Comparison of ENCODE assay signal across 9 cellular contexts in the genomic region with DNA sequence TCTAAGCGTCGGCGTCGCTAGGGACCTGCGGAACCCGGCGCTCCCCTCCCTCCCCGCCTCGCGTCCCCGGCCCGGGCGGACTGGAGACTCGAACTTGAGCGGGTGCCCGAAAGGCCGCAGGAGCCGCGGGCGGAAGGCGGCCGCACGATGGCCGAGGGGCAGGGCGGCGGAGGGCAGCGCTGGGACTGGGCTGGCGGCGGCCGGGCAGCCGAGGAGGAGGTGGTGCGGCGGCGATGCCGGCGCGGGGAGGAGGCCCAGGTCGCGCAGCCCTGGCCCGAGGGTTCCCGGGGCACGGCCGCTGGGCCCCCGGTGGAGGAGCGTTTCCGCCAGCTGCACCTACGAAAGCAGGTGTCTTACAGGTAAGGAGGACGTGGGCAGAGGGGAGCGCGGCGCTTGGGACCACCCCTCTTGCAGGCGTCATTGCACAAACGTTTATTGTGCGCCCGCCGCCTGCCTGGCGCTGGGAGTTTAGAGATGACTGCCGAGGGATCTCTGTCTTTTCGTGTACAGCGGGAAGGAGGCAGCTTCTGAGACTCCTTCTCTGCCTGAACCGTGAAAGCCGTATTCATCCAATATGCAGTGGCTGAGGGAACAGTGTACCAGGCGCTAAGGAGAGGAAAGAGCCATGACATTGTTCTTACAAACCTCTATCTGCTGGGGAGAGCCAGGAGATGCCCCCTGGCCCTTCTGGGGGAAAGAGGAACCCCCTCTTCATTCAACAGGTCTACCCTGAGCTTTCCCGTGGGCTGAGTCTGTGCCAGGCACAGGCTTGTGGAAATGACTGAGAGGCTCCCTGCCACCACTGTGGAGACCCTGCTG. TPM values are rescaled to one million over a fixed set of nuclear protein-coding genes. Genes with fewer than 3 reads are reported as not detected.
DNase-seq lines count a peak whose midpoint lies in the region; ATAC-seq and TF ChIP-seq lines count a peak whose summit lies in the region.
"Had no signal": no experiment of that assay in that cellular context is flagged by ENCODE, and none has a peak within 500 bp of the region (broad histone marks: within the 10 kb centered on the region; RNA-seq: fewer than 3 reads in every experiment).

No MANE protein-coding gene starts in this region.

- peak overlapping the region; percentile 15 to 48 (median 31) for H3K4me3 ChIP-seq in skin epidermis

- peak overlapping the region in 3 of 21 experiments; percentile 27 to 75 (median 32) for H3K27ac ChIP-seq in skin epidermis
- H3K27ac ChIP-seq: C4-2B had no signal

- no peaks in the 10 kb centered on the region for H3K27me3 Mint-ChIP-seq in activated CD8-positive, alpha-beta T cell treated with anti-CD3 and anti-CD28 coated beads for 36 hours

- POLR2A ChIA-PET in activated CD8-positive, alpha-beta T cell treated with anti-CD3 and anti-CD28 coated beads for 36 hours (lab: Charles Lee): interaction anchor here (0.9 to 4.3 kb wide), 5 partner anchors 8 to 882 kb away, joined by 3 to 24 read pairs (median 3); a partner anchor contains a TSS

- no peaks in the 10 kb centered on the region for H3K9me3 Mint-ChIP-seq in activated CD8-positive, alpha-beta T cell treated with anti-CD3 and anti-CD28 coated beads for 36 hours

- CTCF ChIA-PET in activated CD8-positive, alpha-beta T cell treated with anti-CD3 and anti-CD28 coated beads for 36 hours (lab: Charles Lee): interaction anchor here (0.8 to 6.1 kb wide), 10 partner anchors 13 to 94 kb away, joined by 3 to 71 read pairs (median 7); a partner anchor contains a TSS

- H3K27ac Mint-ChIP-seq in activated CD8-positive, alpha-beta T cell treated with anti-CD3 and anti-CD28 coated beads for 36 hours: no peak overlapping the region

- H3K4me1 Mint-ChIP-seq in activated CD8-positive, alpha-beta T cell treated with anti-CD3 and anti-CD28 coated beads for 36 hours (ENCODE audit: low read depth): peaks cover 48% of the 10 kb centered on the region

- peak; percentile 31 for ATAC-seq in activated CD8-positive, alpha-beta T cell treated with anti-CD3 and anti-CD28 coated beads for 36 hours
- ATAC-seq in left cardiac atrium (peak; percentile 49 to 51), GM21528 (IDR thresholded peaks at IDR 0.05; ENCODE audit: low FRiP score, unreplicated experiment) (no peak)

- no peaks in the 10 kb centered on the region for H3K36me3 Mint-ChIP-seq in activated CD8-positive, alpha-beta T cell treated with anti-CD3 and anti-CD28 coated beads for 36 hours (ENCODE audit: low read depth)

- DNase-seq in NCI-H1417 (lab: John Stamatoyannopoulos, UW) (peak in 2 of 3 experiments; percentile 71 to 76), NCI-H1417 treated with DMSO at 0.1 percent for 48 hours (lab: John Stamatoyannopoulos, UW) (no peak), left cardiac atrium (no peak), kidney glomerular epithelial cell (lab: John Stamatoyannopoulos, UW) (no peak), NCI-H2107 treated with DMSO at 0.1 percent for 48 hours (lab: John Stamatoyannopoulos, UW; ENCODE audit: unreplicated experiment) (no peak)
- peak; percentile 39 for DNase-seq in activated CD8-positive, alpha-beta T cell treated with anti-CD3 and anti-CD28 coated beads for 36 hours

- TF ChIP-seq CTCF in activated CD8-positive, alpha-beta T cell treated with anti-CD3 and anti-CD28 coated beads for 36 hours (IDR thresholded peaks at IDR 0.05): no peak

- intact Hi-C loops in activated CD8-positive, alpha-beta T cell treated with anti-CD3 and anti-CD28 coated beads for 36 hours (cut with micrococcal nuclease): no loop called here
- intact Hi-C loops in left cardiac atrium (cut with DNase I): loop anchor here in 1 of 2 donors (10.0 kb wide), 1 partner anchor 219 kb away; no protein-coding TSS in a partner anchor

- H3K4me3 Mint-ChIP-seq in activated CD8-positive, alpha-beta T cell treated with anti-CD3 and anti-CD28 coated beads for 36 hours: peak overlapping the region; percentile 67

RNA-seq across cellular contexts. Expression of a gene that starts 13.9 kb away (rescaled TPM):
- total RNA-seq in activated CD8-positive, alpha-beta T cell treated with anti-CD3 and anti-CD28 coated beads for 36 hours: 10 to 100 TPM; 94.4 to 94.9 TPM
- 10 to 100 TPM; 80.2 to 91.8 TPM for total RNA-seq in left cardiac atrium

RNA-seq across cellular contexts. Expression of a gene that starts 48.1 kb away (rescaled TPM):
- total RNA-seq in activated CD8-positive, alpha-beta T cell treated with anti-CD3 and anti-CD28 coated beads for 36 hours: 1 to 10 TPM; 4.2 to 4.9 TPM
- 10 to 100 TPM; 11.0 to 15.2 TPM for total RNA-seq in left cardiac atrium

RNA-seq across cellular contexts. Expression of a gene that starts 55.9 kb away (rescaled TPM):
- total RNA-seq in activated CD8-positive, alpha-beta T cell treated with anti-CD3 and anti-CD28 coated beads for 36 hours: not detected
- 10 to 100 TPM; 20.7 to 28.0 TPM for total RNA-seq in left cardiac atrium

RNA-seq across cellular contexts. Expression of a gene that starts 58.2 kb away (rescaled TPM):
- total RNA-seq in activated CD8-positive, alpha-beta T cell treated with anti-CD3 and anti-CD28 coated beads for 36 hours: not detected
- under 1 TPM in 1 of 2 donors, not detected in 1; 0.21 TPM for total RNA-seq in left cardiac atrium

Comparison
In these comparisons a context has a peak if more than half of its experiments do, and no peak if none do; other contexts are left out.
1. DNase-seq: peak in NCI-H1417 (2 of 3) and activated CD8-positive, alpha-beta T cell treated with anti-CD3 and anti-CD28 coated beads for 36 hours (single experiment); none in NCI-H1417 treated with DMSO at 0.1 percent for 48 hours (single experiment), left cardiac atrium (single experiment), kidney glomerular epithelial cell (single experiment) and NCI-H2107 treated with DMSO at 0.1 percent for 48 hours (single experiment).
2. RNA of a gene that starts 55.9 kb away (total RNA-seq): 20.7 to 28.0 TPM in left cardiac atrium; not detected in activated CD8-positive, alpha-beta T cell treated with anti-CD3 and anti-CD28 coated beads for 36 hours; every median in the first group is over 10 times any median in the second.